9 cellular contexts compared by ENCODE assay signal in the genomic region with DNA sequence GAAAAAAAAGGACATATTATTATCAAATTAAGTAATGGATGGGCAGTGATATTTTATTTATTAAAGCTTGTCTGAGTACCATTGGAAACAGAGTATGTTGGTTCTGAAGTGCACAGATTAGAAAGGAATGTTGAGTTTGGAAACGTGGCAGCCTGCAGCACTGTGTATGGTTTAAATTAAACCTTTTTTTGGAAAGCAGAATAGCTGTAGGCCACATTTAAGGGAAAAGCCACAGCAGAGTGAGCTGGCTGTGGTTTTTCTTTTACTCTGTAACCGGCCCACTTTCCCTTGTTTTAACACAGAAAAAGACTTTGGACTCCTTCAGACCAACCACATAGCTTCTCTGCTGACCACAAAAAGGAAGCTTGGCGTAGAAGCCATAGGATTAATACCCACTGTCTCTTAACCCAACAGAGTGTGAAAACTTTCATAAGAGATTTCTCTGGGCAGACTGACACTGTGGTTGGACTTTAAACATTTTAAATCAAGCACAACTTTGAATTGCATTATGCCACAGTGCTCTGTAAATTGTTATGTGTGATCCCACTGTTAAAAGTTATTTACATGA.
DNase-seq lines count a peak whose midpoint lies in the region; ATAC-seq, FAIRE-seq and TF ChIP-seq lines count a peak whose summit lies in the region.
"Had no signal": no experiment of that assay in that cellular context is flagged by ENCODE, and none has a peak within 500 bp of the region (broad histone marks: within the 10 kb centered on the region; RNA-seq: fewer than 3 reads in every experiment).

No MANE protein-coding gene starts in this region.

- TF ChIP-seq POLR2A in vagina (IDR thresholded peaks at IDR 0.05) = no peak

- peaks cover 36% of the 10 kb centered on the region for H3K4me1 Mint-ChIP-seq in activated T-cell treated with anti-CD3 and anti-CD28 coated beads, Interleukin-2, amount 50 U/mL, for 72 hours (ENCODE audit: low read depth)
- peaks cover 23% of the 10 kb centered on the region for H3K4me1 Mint-ChIP-seq in astrocyte (ENCODE audit: low read depth, unreplicated experiment)

- no peak overlapping the region for H2AFZ ChIP-seq in astrocyte (ENCODE audit: low read depth, low read length)
- no peak overlapping the region for H2AFZ ChIP-seq in OCI-LY7 (ENCODE audit: low read length)

- peak; percentile 44 to 53 for ATAC-seq in activated T-cell treated with anti-CD3 and anti-CD28 coated beads, Interleukin-2, amount 50 U/mL, for 72 hours (replicated peaks in 1 of 2)
- ATAC-seq in GM21423 (IDR thresholded peaks at IDR 0.05; ENCODE audit: unreplicated experiment) = no peak

- no TSS peak for BruUV-seq in OCI-LY7 (replicated peaks; lab: Mats Ljungman, UMichigan)

- FAIRE-seq in astrocyte (lab: Jason Lieb, UNC) = no peak

- no peak overlapping the region for H3K27ac Mint-ChIP-seq in activated T-cell treated with anti-CD3 and anti-CD28 coated beads, Interleukin-2, amount 50 U/mL, for 72 hours
- peak overlapping the region; percentile 78 for H3K27ac Mint-ChIP-seq in astrocyte (ENCODE audit: unreplicated experiment)
- H3K27ac Mint-ChIP-seq: CD4-positive, CD25-positive, alpha-beta regulatory T cell had no signal

- no peak for DNase-seq in activated T-cell treated with anti-CD3 and anti-CD28 coated beads, Interleukin-2, amount 50 U/mL, for 72 hours
- DNase-seq in activated T-cell treated with anti-CD3 and anti-CD28 coated beads for 4 hours = no peak
- DNase-seq in astrocyte (ENCODE audit: low read depth) = peak; percentile 95
- DNase-seq in kidney tubule cell (ENCODE audit: low spot score) = peak; percentile 72
- DNase-seq in vagina (ENCODE audit: extremely low spot score in 2 of 2) = no peak
- no peak for DNase-seq in OCI-LY7 (ENCODE audit: low spot score)
- DNase-seq in NCI-H1436 (lab: John Stamatoyannopoulos, UW) = no peak

- H3K36me3 ChIP-seq in astrocyte (ENCODE audit: insufficient read depth, low read length) (no peaks in the 10 kb centered on the region), vagina (no peaks in the 10 kb centered on the region), OCI-LY7 (ENCODE audit: insufficient read depth, low read length) (no peaks in the 10 kb centered on the region)

- TF ChIP-seq CTCF in astrocyte (IDR thresholded peaks at IDR 0.05; ENCODE audit: insufficient read depth, low read depth, low read length) = no peak
- TF ChIP-seq CTCF in vagina (IDR thresholded peaks at IDR 0.05) = no peak
- TF ChIP-seq CTCF in OCI-LY7 (conservative IDR thresholded peaks at IDR 0.05; ENCODE audit: low read length) = no peak

- H3K4me2 ChIP-seq in astrocyte (ENCODE audit: low read length) (peak overlapping the region; percentile 48), OCI-LY7 (ENCODE audit: low read length) (no peak overlapping the region)

- intact Hi-C loops in vagina (cut with DNase I) (no loop called here), OCI-LY7 (cut with micrococcal nuclease; ENCODE audit: unreplicated experiment) (no loop called here)

- H3K9me3 ChIP-seq in astrocyte (ENCODE audit: insufficient read depth, low read depth, low read length) (no peaks in the 10 kb centered on the region), vagina (no peaks in the 10 kb centered on the region), OCI-LY7 (ENCODE audit: low read length) (no peaks in the 10 kb centered on the region)

- H3K4me3 Mint-ChIP-seq in activated T-cell treated with anti-CD3 and anti-CD28 coated beads, Interleukin-2, amount 50 U/mL, for 72 hours = peak overlapping the region in 1 of 2 donors; percentile 37
- no peak overlapping the region for H3K4me3 Mint-ChIP-seq in astrocyte (ENCODE audit: unreplicated experiment)
- H3K4me3 Mint-ChIP-seq: CD4-positive, CD25-positive, alpha-beta regulatory T cell had no signal

- H3K9ac ChIP-seq in astrocyte (ENCODE audit: low read length) = no peak overlapping the region

- peaks cover 4% of the 10 kb centered on the region for H4K20me1 ChIP-seq in astrocyte (ENCODE audit: insufficient read depth, low read length)
- peaks cover 10% of the 10 kb centered on the region for H4K20me1 ChIP-seq in OCI-LY7 (ENCODE audit: insufficient read depth, low read length)

- no peaks in the 10 kb centered on the region for H3K9me3 Mint-ChIP-seq in activated T-cell treated with anti-CD3 and anti-CD28 coated beads, Interleukin-2, amount 50 U/mL, for 72 hours
- H3K9me3 Mint-ChIP-seq in astrocyte (ENCODE audit: unreplicated experiment) = no peaks in the 10 kb centered on the region
- H3K9me3 Mint-ChIP-seq: CD4-positive, CD25-positive, alpha-beta regulatory T cell had no signal

- no peaks in the 10 kb centered on the region for H3K36me3 Mint-ChIP-seq in activated T-cell treated with anti-CD3 and anti-CD28 coated beads, Interleukin-2, amount 50 U/mL, for 72 hours (ENCODE audit: insufficient read depth in 2 of 2)
- peaks cover 4% of the 10 kb centered on the region for H3K36me3 Mint-ChIP-seq in astrocyte (ENCODE audit: low read depth, unreplicated experiment)

- H3K9me2 ChIP-seq in OCI-LY7 (ENCODE audit: insufficient read depth, low read length) = no peaks in the 10 kb centered on the region

- CTCF ChIA-PET in OCI-LY7 (lab: Charles Lee; ENCODE audit: unreplicated experiment) = no interaction called here

- H3K27me3 ChIP-seq in astrocyte (ENCODE audit: insufficient read depth, low read length) = no peaks in the 10 kb centered on the region
- H3K27me3 ChIP-seq in vagina = no peaks in the 10 kb centered on the region

- H3K27ac ChIP-seq in astrocyte (ENCODE audit: low read depth, low read length) (no peak overlapping the region), vagina (peak overlapping the region; percentile 26), OCI-LY7 (ENCODE audit: low read depth, low read length, poor library complexity, severe bottlenecking) (no peak overlapping the region)

- H3K79me2 ChIP-seq in astrocyte (ENCODE audit: insufficient read depth, low read length) (no peaks in the 10 kb centered on the region), OCI-LY7 (ENCODE audit: insufficient read depth, low read depth, low read length) (no peaks in the 10 kb centered on the region)

- H3K4me1 ChIP-seq in astrocyte (ENCODE audit: insufficient read depth, low read length) = peaks cover 12% of the 10 kb centered on the region
- peaks cover 53% of the 10 kb centered on the region for H3K4me1 ChIP-seq in vagina
- no peaks in the 10 kb centered on the region for H3K4me1 ChIP-seq in OCI-LY7 (ENCODE audit: insufficient read depth, low read length, poor library complexity, severe bottlenecking)

- H3K4me3 ChIP-seq in astrocyte (ENCODE audit: insufficient read depth, low read depth, low read length) = no peak overlapping the region
- no peak overlapping the region for H3K4me3 ChIP-seq in vagina
- H3K4me3 ChIP-seq in OCI-LY7 (ENCODE audit: low read depth, low read length, poor library complexity, severe bottlenecking) = no peak overlapping the region

- H3K27me3 Mint-ChIP-seq in activated T-cell treated with anti-CD3 and anti-CD28 coated beads, Interleukin-2, amount 50 U/mL, for 72 hours (ENCODE audit: low read depth) = no peaks in the 10 kb centered on the region
- H3K27me3 Mint-ChIP-seq in astrocyte (ENCODE audit: low read depth, unreplicated experiment) = peaks cover 47% of the 10 kb centered on the region

- POLR2A ChIA-PET in OCI-LY7 (lab: Charles Lee) = interaction anchor here (0.6 to 1.2 kb wide), 5 partner anchors 9 to 109 kb away, joined by 3 to 4 read pairs (median 4); no protein-coding TSS in a partner anchor

Comparison
In these comparisons a context has a peak if more than half of its experiments do, and no peak if none do; other contexts are left out.
1. DNase-seq: peak in astrocyte (single experiment) and kidney tubule cell (single experiment); none in activated T-cell treated with anti-CD3 and anti-CD28 coated beads, Interleukin-2, amount 50 U/mL, for 72 hours (0 of 2), activated T-cell treated with anti-CD3 and anti-CD28 coated beads for 4 hours (single experiment), vagina (0 of 2), OCI-LY7 (single experiment) and NCI-H1436 (single experiment).